In the genomic region with DNA sequence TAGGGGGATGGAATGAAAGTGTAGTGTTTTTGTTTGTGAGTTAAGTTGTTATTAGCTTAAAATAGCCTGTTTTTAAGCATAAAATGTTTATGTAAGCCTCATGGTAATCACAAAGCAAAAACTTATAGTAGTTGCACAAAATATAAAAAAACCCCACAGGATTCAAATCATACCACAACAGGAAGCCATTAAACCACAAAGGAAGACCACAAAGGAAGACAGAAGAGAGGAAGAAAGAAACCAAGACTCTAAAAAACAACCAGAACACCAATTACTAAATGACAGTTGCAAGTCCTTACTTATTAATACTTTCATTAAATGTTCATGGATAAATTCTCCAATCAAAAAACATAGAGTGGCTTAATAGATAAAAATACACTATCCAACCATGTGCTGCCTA, we compare ENCODE assay signal across 9 cellular contexts.
DNase-seq lines count a peak whose midpoint lies in the region; ATAC-seq and TF ChIP-seq lines count a peak whose summit lies in the region.
"Had no signal": no experiment of that assay in that cellular context is flagged by ENCODE, and none has a peak within 500 bp of the region (broad histone marks: within the 10 kb centered on the region; RNA-seq: fewer than 3 reads in every experiment).

No MANE protein-coding gene starts in this region.

- DNase-seq in KG1 (lab: John Stamatoyannopoulos, UW) (peak; percentile 31), HK-2 (ENCODE audit: unreplicated experiment) (no peak), MCF 10A (ENCODE audit: unreplicated experiment) (no peak), body of pancreas (no peak), left lung (no peak)
- DNase-seq in central memory CD4-positive, alpha-beta T cell = peak; percentile 14
- DNase-seq: stimulated activated CD4-positive, alpha-beta T cell treated with anti-CD3 and anti-CD28 coated beads, Interleukin-4, amount 100 ng/mL, for 4 hours had no signal

- H3K9me3 ChIP-seq in body of pancreas = peaks cover 0 to 12% (median 0%) of the 10 kb centered on the region in 3 donors
- H3K9me3 ChIP-seq in left lung = peaks cover 0 to 8% of the 10 kb centered on the region in 2 donors

- H3K27me3 Mint-ChIP-seq in MCF 10A (ENCODE audit: insufficient read depth, unreplicated experiment) = no peaks in the 10 kb centered on the region

- H3K36me3 Mint-ChIP-seq in MCF 10A (ENCODE audit: insufficient read depth, unreplicated experiment) = no peaks in the 10 kb centered on the region

- ATAC-seq in GM18520 (IDR thresholded peaks at IDR 0.05; ENCODE audit: unreplicated experiment) (peak; percentile 57), GM21825 (IDR thresholded peaks at IDR 0.05; ENCODE audit: unreplicated experiment) (peak; percentile 88), body of pancreas (no peak), left lung (no peak)

- H3K27me3 ChIP-seq in body of pancreas (no peaks in the 10 kb centered on the region), left lung (peaks cover 4 to 87% of the 10 kb centered on the region in 2 donors)

- no peaks in the 10 kb centered on the region for H3K4me1 Mint-ChIP-seq in MCF 10A (ENCODE audit: insufficient read depth, unreplicated experiment)

- no peak for TF ChIP-seq POLR2A in body of pancreas (IDR thresholded peaks at IDR 0.05)

- intact Hi-C loops in MCF 10A (cut with micrococcal nuclease) = no loop called here
- intact Hi-C loops in body of pancreas (cut with DNase I) = no loop called here
- intact Hi-C loops in left lung (cut with DNase I) = no loop called here

- H3K4me3 ChIP-seq in body of pancreas = no peak overlapping the region
- H3K4me3 ChIP-seq in left lung = no peak overlapping the region

- no peak overlapping the region for H3K27ac Mint-ChIP-seq in MCF 10A (ENCODE audit: low read depth, unreplicated experiment)

- H3K4me1 ChIP-seq in body of pancreas (no peaks in the 10 kb centered on the region), left lung (peaks cover 0 to 5% of the 10 kb centered on the region in 2 donors)

- H3K36me3 ChIP-seq in body of pancreas (replicated peaks in 1 of 2; ENCODE audit: insufficient read depth in 1 of 2, low read depth in 2 of 2) (no peaks in the 10 kb centered on the region), left lung (no peaks in the 10 kb centered on the region)

- H3K27ac ChIP-seq in body of pancreas = no peak overlapping the region
- H3K27ac ChIP-seq in left lung = no peak overlapping the region

- POLR2A ChIA-PET in MCF 10A (lab: Yijun Ruan, JAX) = no interaction called here

- H3K4me3 Mint-ChIP-seq in MCF 10A (ENCODE audit: unreplicated experiment) = no peak overlapping the region

- TF ChIP-seq CTCF in MCF 10A (IDR thresholded peaks at IDR 0.05; ENCODE audit: unreplicated experiment) (no peak), body of pancreas (IDR thresholded peaks at IDR 0.05) (no peak), left lung (IDR thresholded peaks at IDR 0.05) (no peak)

- no TSS peak for BruUV-seq in MCF 10A (replicated peaks; lab: Mats Ljungman, UMichigan)

- H3K9me3 Mint-ChIP-seq in MCF 10A (ENCODE audit: unreplicated experiment) = peaks cover 9% of the 10 kb centered on the region

- CTCF ChIA-PET in MCF 10A (lab: Yijun Ruan, JAX) = no interaction called here

Comparison
In these comparisons a context has a peak if more than half of its experiments do, and no peak if none do; other contexts are left out.
1. ATAC-seq: peak in GM18520 (single experiment) and GM21825 (single experiment); none in body of pancreas (single experiment) and left lung (single experiment).
2. DNase-seq: peak in KG1 (single experiment) and central memory CD4-positive, alpha-beta T cell (single experiment); none in HK-2 (single experiment), MCF 10A (single experiment), body of pancreas (0 of 4) and left lung (0 of 2).